10 cellular contexts compared by ENCODE assay signal in the genomic region with DNA sequence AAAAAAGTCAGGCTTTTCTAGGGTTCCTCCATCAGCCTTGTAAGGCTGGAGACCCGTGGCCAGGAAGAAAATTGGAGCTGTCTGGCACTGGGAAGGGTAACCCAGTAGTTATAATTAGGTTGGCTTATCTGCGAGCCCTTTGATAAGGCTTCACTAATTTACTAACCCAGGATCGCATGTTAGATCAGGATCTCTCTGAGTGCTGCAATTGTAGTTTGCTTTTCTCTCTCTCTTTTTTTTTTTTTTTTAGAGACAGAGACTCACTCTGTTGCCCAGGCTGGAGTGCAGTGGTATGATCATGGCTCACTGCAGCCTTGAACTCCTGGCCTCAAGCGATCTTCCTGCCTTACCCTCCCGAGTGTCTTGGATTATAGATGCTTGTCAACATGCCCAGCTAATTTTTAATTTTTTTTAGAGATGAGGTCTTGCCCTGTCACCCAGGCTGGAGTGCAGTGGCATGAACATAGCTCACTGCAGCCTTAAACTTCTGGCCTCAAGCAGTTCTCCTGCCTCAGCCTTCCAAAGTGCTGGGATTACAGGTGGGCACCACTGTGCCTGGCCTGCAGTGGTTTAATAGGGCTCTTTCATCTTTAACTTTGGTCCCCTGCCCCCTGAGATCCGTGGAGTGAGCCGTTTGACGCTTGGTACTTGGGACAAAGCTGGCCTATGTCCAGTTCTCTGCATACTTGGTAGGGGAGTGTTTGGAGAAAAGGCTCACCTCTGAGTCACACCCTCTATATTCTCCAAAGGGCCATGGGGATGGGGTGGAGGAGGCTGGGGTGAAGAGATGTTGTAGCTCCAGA. TPM values are rescaled to one million over a fixed set of nuclear protein-coding genes. Genes with fewer than 3 reads are reported as not detected.
DNase-seq lines count a peak whose midpoint lies in the region; ATAC-seq, FAIRE-seq and TF ChIP-seq lines count a peak whose summit lies in the region.
"Had no signal": no experiment of that assay in that cellular context is flagged by ENCODE, and none has a peak within 500 bp of the region (broad histone marks: within the 10 kb centered on the region; RNA-seq: fewer than 3 reads in every experiment).

No MANE protein-coding gene starts in this region.

- TF ChIP-seq CTCF in HepG2 (CRISPR knock-in tag; IDR thresholded peaks at IDR 0.05) (no peak), right lobe of liver (IDR thresholded peaks at IDR 0.05) (no peak)

- no peak overlapping the region for H2AFZ ChIP-seq in HepG2 (ENCODE audit: low read length)

- H3K27ac ChIP-seq in HepG2 (ENCODE audit: extremely low read length, insufficient read depth, low read length) (no peak overlapping the region), right lobe of liver (no peak overlapping the region)

- CTCF ChIA-PET in HepG2 (lab: Yijun Ruan, JAX; ENCODE audit: low intra/inter-chr PET ratio, low total read pairs): no interaction called here

- H3K36me3 ChIP-seq in HepG2 (replicated peaks in 1 of 2; ENCODE audit: control insufficient read depth in 1 of 2, insufficient read depth in 2 of 2, low read length in 2 of 2): peaks cover 3 to 11% of the 10 kb centered on the region in 2 experiments; a peak in 4 of 5 replicates
- H3K36me3 ChIP-seq in right lobe of liver: no peaks in the 10 kb centered on the region

- H3K4me3 ChIP-seq in HepG2 (replicated peaks in 1 of 3; ENCODE audit: insufficient read depth in 1 of 3, low read depth in 2 of 3, low read length in 3 of 3) (no peak overlapping the region), right lobe of liver (no peak overlapping the region)

- no peak for FAIRE-seq in HepG2 (lab: Jason Lieb, UNC)

- DNase-seq in HepG2 (ENCODE audit: low spot score) (no peak), right lobe of liver (no peak), T1000 (lab: John Stamatoyannopoulos, UW) (peak; percentile 57), glomerular visceral epithelial cell (ENCODE audit: extremely low spot score) (peak; percentile 65), medulla oblongata (ENCODE audit: extremely low spot score) (no peak), DMS79 treated with DMSO at 0.1 percent for 48 hours (lab: John Stamatoyannopoulos, UW) (no peak)
- DNase-seq: nucleus accumbens; stimulated activated naive B cell treated with anti-CD40 and anti-IgM and Interleukin-4, amounts not matched to agents 10 μg/mL and 1 μg/mL and 100 μg/mL, for 72 hours had no signal

- ATAC-seq in HepG2 (peak; percentile 39), right lobe of liver (no peak), HG03565 (IDR thresholded peaks at IDR 0.05; ENCODE audit: unreplicated experiment) (no peak), HG03097 (IDR thresholded peaks at IDR 0.05; ENCODE audit: low FRiP score, unreplicated experiment) (no peak)
- ATAC-seq: stimulated activated naive B cell treated with anti-CD40 and anti-IgM and Interleukin-4, amounts not matched to agents 10 μg/mL and 1 μg/mL and 100 μg/mL, for 72 hours had no signal

- intact Hi-C loops in HepG2 (cut with micrococcal nuclease; ENCODE audit: unreplicated experiment): no loop called here
- intact Hi-C loops in right lobe of liver (cut with DNase I): no loop called here

- POLR2A ChIA-PET in HepG2 (lab: Yijun Ruan, JAX): interaction anchor here (0.9 to 1.0 kb wide), 2 partner anchors 8 to 15 kb away, joined by 3 read pairs; no protein-coding TSS in a partner anchor

- no peaks in the 10 kb centered on the region for H3K27me3 ChIP-seq in HepG2 (ENCODE audit: control insufficient read depth in 1 of 2, insufficient read depth in 2 of 2, low read length in 2 of 2)
- H3K27me3 ChIP-seq in right lobe of liver: no peaks in the 10 kb centered on the region

- in situ Hi-C loops in HepG2 (cut with HindIII; ENCODE audit: extremely low pct_ligation_motif_present, low pct_unique_long_range_greater_than_20kb): no loop called here

- TF ChIP-seq POLR2A in HepG2 (IDR thresholded peaks at IDR 0.05; ENCODE audit: insufficient read depth in 1 of 2, low read depth in 2 of 2, low read length in 2 of 2) (no peak), right lobe of liver (IDR thresholded peaks at IDR 0.05) (no peak)

- WGBS in HepG2 (ENCODE audit: low lambda C conversion rate): 39% methylated on average over 8 of the region's 8 CpGs
- 55% methylated on average over 6 of the region's 8 CpGs for WGBS in right lobe of liver (ENCODE audit: insufficient coverage, low coverage, low lambda C conversion rate, missing lambda C conversion rate)

- BruUV-seq in HepG2 (replicated peaks; lab: Mats Ljungman, UMichigan): no TSS peak

- H3K4me1 ChIP-seq in HepG2 (ENCODE audit: insufficient read depth, low read length) (peaks cover 32% of the 10 kb centered on the region), right lobe of liver (no peaks in the 10 kb centered on the region)

- peaks cover 29% of the 10 kb centered on the region for H4K20me1 ChIP-seq in HepG2 (ENCODE audit: insufficient read depth, low read length)

- no peak for TF ChIP-seq EP300 in HepG2 (IDR thresholded peaks at IDR 0.05; ENCODE audit: low read depth in 2 of 2, low read length in 2 of 2)
- TF ChIP-seq EP300 in HepG2 (CRISPR knock-in tag; IDR thresholded peaks at IDR 0.05; ENCODE audit: borderline replicate concordance): no peak

- H3K79me2 ChIP-seq in HepG2 (ENCODE audit: insufficient read depth, low read length): peaks cover 85% of the 10 kb centered on the region

- no peak for TF ChIP-seq RAD21 in HepG2 (CRISPR knock-in tag; IDR thresholded peaks at IDR 0.05)

- H3K9me3 ChIP-seq in HepG2 (ENCODE audit: low read length) (peaks cover 7% of the 10 kb centered on the region; the same call in 1 of the 2 replicates), right lobe of liver (no peaks in the 10 kb centered on the region)

- no peak overlapping the region for H3K4me2 ChIP-seq in HepG2 (ENCODE audit: low read depth, low read length)

- no peak overlapping the region for H3K9ac ChIP-seq in HepG2 (ENCODE audit: insufficient read depth, low read depth, low read length)

TF ChIP-seq in HepG2, 621 proteins besides CTCF, POLR2A, EP300 and RAD21:
- TF ChIP-seq, protein P1, sequence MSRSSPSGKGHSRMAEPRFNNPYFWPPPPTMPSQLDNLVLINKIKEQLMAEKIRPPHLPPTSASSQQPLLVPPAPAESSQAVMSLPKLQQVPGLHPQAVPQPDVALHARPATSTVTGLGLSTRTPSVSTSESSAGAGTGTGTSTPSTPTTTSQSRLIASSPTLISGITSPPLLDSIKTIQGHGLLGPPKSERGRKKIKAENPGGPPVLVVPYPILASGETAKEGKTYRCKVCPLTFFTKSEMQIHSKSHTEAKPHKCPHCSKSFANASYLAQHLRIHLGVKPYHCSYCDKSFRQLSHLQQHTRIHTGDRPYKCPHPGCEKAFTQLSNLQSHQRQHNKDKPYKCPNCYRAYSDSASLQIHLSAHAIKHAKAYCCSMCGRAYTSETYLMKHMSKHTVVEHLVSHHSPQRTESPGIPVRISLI (CRISPR knock-in tag; IDR thresholded peaks at IDR 0.05; ENCODE audit: borderline replicate concordance): peak; percentile 79
- TF ChIP-seq ZNF572 (CRISPR knock-in tag; IDR thresholded peaks at IDR 0.05) (no peak), AGO2 (optimal IDR thresholded peaks at IDR 0.05; ENCODE audit: low read depth, low read length) (no peak)

RNA-seq across cellular contexts. Expression of a gene that starts 17.2 kb away (rescaled TPM):
- total RNA-seq in HepG2 (2016; rRNA removed; fragmentation: Illumina TruSeq; extraction: Trizol): 10.2 and 13.0 TPM in 2 replicates
- 6.2 and 6.4 TPM in 2 replicates for total RNA-seq in HepG2 (2016; cell fraction: cytosol; rRNA removed; fragmentation: Illumina TruSeq; extraction: Trizol; ENCODE audit: low read depth)
- total RNA-seq in HepG2 (2016; cell fraction: insoluble cytoplasmic fraction; rRNA removed; fragmentation: Illumina TruSeq; extraction: Trizol): 8.4 and 12.8 TPM in 2 replicates
- total RNA-seq in HepG2 (2016; cell fraction: membrane; rRNA removed; fragmentation: Illumina TruSeq; extraction: Trizol): 7.7 and 8.5 TPM in 2 replicates
- 23.8 and 28.6 TPM in 2 replicates for total RNA-seq in HepG2 (2016; cell fraction: nucleus; rRNA removed; fragmentation: Illumina TruSeq; extraction: Trizol)
- 30.6 and 38.1 TPM in 2 replicates for polyA plus RNA-seq in HepG2 (2011; rRNA removed)
- polyA plus RNA-seq in HepG2 (2011; cell fraction: cytosol; rRNA removed): 14.1 and 14.7 TPM in 2 replicates
- 110 and 133 TPM in 2 replicates for polyA plus RNA-seq in HepG2 (2011; cell fraction: nucleus; rRNA removed)
- polyA plus RNA-seq in HepG2 (2012): 23.1 and 36.8 TPM in 2 replicates
- 1.3 TPM in 2 replicates for polyA plus RNA-seq in HepG2 (2016; cell fraction: cytosol; fragmentation: Illumina TruSeq; extraction: Trizol; ENCODE audit: low read depth)
- 6.5 and 9.3 TPM in 2 replicates for polyA plus RNA-seq in HepG2 (2016; cell fraction: insoluble cytoplasmic fraction; fragmentation: Illumina TruSeq; extraction: Trizol; ENCODE audit: low read depth)
- 2.5 and 3.5 TPM in 2 replicates for polyA plus RNA-seq in HepG2 (2016; cell fraction: membrane; fragmentation: Illumina TruSeq; extraction: Trizol; ENCODE audit: low read depth)
- 47.8 and 49.6 TPM in 2 replicates for polyA plus RNA-seq in HepG2 (2016; cell fraction: nucleus; fragmentation: Illumina TruSeq; extraction: Trizol; ENCODE audit: insufficient read depth, low read depth)
- polyA minus RNA-seq in HepG2 (2011; rRNA and poly(A)+ RNA removed; ENCODE audit: low replicate concordance): 87.8 and 152 TPM in 2 replicates
- 36.7 and 46.7 TPM in 2 replicates for polyA minus RNA-seq in HepG2 (2011; cell fraction: cytosol; rRNA and poly(A)+ RNA removed)
- polyA minus RNA-seq in HepG2 (2011; cell fraction: nucleus; rRNA and poly(A)+ RNA removed): 61.3 and 64.6 TPM in 2 replicates
- total RNA-seq in right lobe of liver: 1 to 10 TPM; 1.9 to 6.7 (median 4.1) TPM

Comparison
In these comparisons a context has a peak if more than half of its experiments do, and no peak if none do; other contexts are left out.
1. DNase-seq: peak in T1000 (single experiment) and glomerular visceral epithelial cell (single experiment); none in HepG2 (single experiment), right lobe of liver (0 of 3), medulla oblongata (single experiment) and DMS79 treated with DMSO at 0.1 percent for 48 hours (single experiment).